In genomic region chr1:148049113-148049491, GRCh38 we compare ENCODE assay signal across 8 cellular contexts.
DNase-seq lines count a peak whose midpoint lies in the region; ATAC-seq and TF ChIP-seq lines count a peak whose summit lies in the region.
"Not testable (repeated sequence)": the region's sequence is repeated elsewhere in the genome, so short reads cannot be mapped to it uniquely, and the experiment has no call there.

No MANE protein-coding gene starts in this region.

- ATAC-seq in heart left ventricle = not testable (repeated sequence)

- not testable (repeated sequence) for H3K36me3 ChIP-seq in GM23248 (ENCODE audit: low read depth); heart left ventricle; mesodermal cell (ENCODE audit: control insufficient read depth, insufficient read depth, low read length)

- peak overlapping the region; percentile 58; the same call in 1 of the 2 replicates for H2AFZ ChIP-seq in GM23248

- intact Hi-C loops in heart left ventricle (cut with DNase I) = not testable (repeated sequence)

- H3K9me3 ChIP-seq in GM23248 (ENCODE audit: low read depth); heart left ventricle; mesodermal cell (ENCODE audit: control insufficient read depth, low read length): not testable (repeated sequence)

- H3K9me3 Mint-ChIP-seq in chondrocyte (ENCODE audit: low read depth); type B pancreatic cell: not testable (repeated sequence)

- H3K27me3 ChIP-seq in GM23248 (replicated peaks; ENCODE audit: insufficient read depth); heart left ventricle: not testable (repeated sequence)

- not testable (repeated sequence) for H3K4me1 ChIP-seq in GM23248 (ENCODE audit: insufficient read depth); heart left ventricle; mesodermal cell (ENCODE audit: control insufficient read depth, insufficient read depth, low read length, poor library complexity, severe bottlenecking)

- not testable (repeated sequence) for H3F3A ChIP-seq in GM23248 (ENCODE audit: insufficient read depth)

- not testable (repeated sequence) for H3K9me2 ChIP-seq in GM23248 (ENCODE audit: insufficient read depth)

- H3K36me3 Mint-ChIP-seq in chondrocyte (ENCODE audit: low read depth); type B pancreatic cell: not testable (repeated sequence)

- H3K4me1 Mint-ChIP-seq in chondrocyte (ENCODE audit: low read depth); type B pancreatic cell (ENCODE audit: unreplicated experiment): not testable (repeated sequence)

- not testable (repeated sequence) for TF ChIP-seq CTCF in chondrocyte (IDR thresholded peaks at IDR 0.05); heart left ventricle (IDR thresholded peaks at IDR 0.05); type B pancreatic cell (conservative IDR thresholded peaks at IDR 0.05)

- not testable (repeated sequence) for H3K9ac ChIP-seq in GM23248

- in situ Hi-C loops in GM23248 (cut with MboI) = not testable (repeated sequence)

- WGBS in GM23248 (ENCODE audit: low coverage in 1 of 2, low lambda C conversion rate in 2 of 2, missing lambda C conversion rate in 2 of 2), 2 experiments = 3 to 5% methylated on average over 14 to 25 of the region's 25 CpGs
- WGBS in heart left ventricle, 4 donors = 1 to 2% (median 2%) methylated on average over 21 to 25 of the region's 25 CpGs
- WGBS in mesodermal cell (ENCODE audit: insufficient coverage in 2 of 2), 2 experiments = 0% methylated on average over 2 to 8 of the region's 25 CpGs

- H4K20me1 ChIP-seq in GM23248 (ENCODE audit: insufficient read depth) = not testable (repeated sequence)

- DNase-seq in GM23248; chondrocyte (ENCODE audit: low spot score); type B pancreatic cell (ENCODE audit: extremely low spot score, unreplicated experiment): not testable (repeated sequence)
- DNase-seq in activated CD4-positive, alpha-beta T cell treated with anti-CD3 and anti-CD28 coated beads for 48 hours = peak; percentile 26
- peak; percentile 67 for DNase-seq in activated effector memory CD4-positive, alpha-beta T cell treated with anti-CD3 and anti-CD28 coated beads, Interleukin-2, amount 50 U/mL, for 16 hours
- peak in 1 of 5 donors; percentile 13 for DNase-seq in heart left ventricle

- H3K27me3 Mint-ChIP-seq in chondrocyte (ENCODE audit: low read depth) = not testable (repeated sequence)
- H3K27me3 Mint-ChIP-seq in type B pancreatic cell = peaks cover 10% of the 10 kb centered on the region

- not testable (repeated sequence) for H3K27ac Mint-ChIP-seq in chondrocyte (ENCODE audit: unreplicated experiment)
- peak overlapping the region; percentile 61 for H3K27ac Mint-ChIP-seq in type B pancreatic cell

- peak overlapping the region; percentile 48 for H3K4me2 ChIP-seq in GM23248 (ENCODE audit: unreplicated experiment)

- H3K27ac ChIP-seq in GM23248; heart left ventricle; mesodermal cell (ENCODE audit: low read depth, low read length, severe bottlenecking); skin epidermis: not testable (repeated sequence)

- H3K4me3 Mint-ChIP-seq in chondrocyte (ENCODE audit: unreplicated experiment) (peak overlapping the region; percentile 75), type B pancreatic cell (peak overlapping the region; percentile 89)

- H3K4me3 ChIP-seq in GM23248 (peak overlapping the region; percentile 51), heart left ventricle (peak overlapping the region in 10 of 12 donors; percentile 11 to 48 (median 36)), mesodermal cell (ENCODE audit: extremely low read depth, insufficient read depth, low read length, poor library complexity, severe bottlenecking) (peak overlapping the region; percentile 31), skin epidermis (peak overlapping the region; percentile 11 to 34 (median 20))

- TF ChIP-seq POLR2A in heart left ventricle (IDR thresholded peaks at IDR 0.05) = not testable (repeated sequence)

- H3K79me2 ChIP-seq in GM23248 (ENCODE audit: insufficient read depth) = not testable (repeated sequence)
